In the genomic region with DNA sequence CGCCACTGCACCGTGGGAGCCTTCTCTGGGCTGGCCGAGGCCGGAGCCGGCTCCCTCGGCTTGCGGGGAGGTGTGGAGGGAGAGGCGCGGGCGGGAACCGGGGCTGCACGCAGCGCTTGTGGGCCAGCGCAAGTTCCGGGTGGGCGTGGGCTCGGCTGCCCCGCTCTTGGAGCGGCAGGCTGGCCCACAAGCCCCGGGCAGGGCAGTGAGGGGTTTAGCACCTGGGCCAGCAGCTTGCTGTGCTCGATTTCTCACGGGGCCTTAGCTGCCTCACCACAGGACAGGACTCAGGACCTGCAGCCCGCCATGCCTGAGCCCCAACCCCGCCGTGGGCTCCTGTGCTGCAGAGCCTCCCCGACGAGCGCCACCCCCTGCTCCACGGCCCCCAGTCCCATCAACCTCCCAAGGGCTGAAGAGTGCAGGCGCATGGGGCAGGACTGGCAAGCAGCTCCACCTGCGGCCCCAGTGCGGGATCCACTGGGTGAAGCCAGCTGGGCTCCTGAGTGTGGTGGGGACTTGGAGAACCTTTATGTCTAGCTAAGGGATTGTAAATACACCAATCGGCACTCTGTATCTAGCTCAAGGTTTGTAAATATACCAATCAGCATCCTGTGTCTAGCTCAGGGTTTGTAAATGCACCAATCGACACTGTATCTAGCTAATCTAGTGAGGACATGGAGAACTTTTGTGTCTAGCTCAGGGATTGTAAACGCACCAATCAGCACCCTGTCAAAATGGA, we compare ENCODE assay signal across 4 cellular contexts. TPM values are rescaled to one million over a fixed set of nuclear protein-coding genes. Genes with fewer than 3 reads are reported as not detected.
"Had no signal": no experiment of that assay in that cellular context is flagged by ENCODE, and none has a peak within 500 bp of the region (broad histone marks: within the 10 kb centered on the region; RNA-seq: fewer than 3 reads in every experiment).

No MANE protein-coding gene starts in this region.

RNA-seq across cellular contexts. Expression of a gene that starts 26.6 kb away (rescaled TPM):
- total RNA-seq: fibroblast of lung, frontal cortex, heart left ventricle, temporal lobe had no signal
- polyA plus RNA-seq: fibroblast of lung had no signal
